Comparison of ENCODE assay signal across 24 cellular contexts in genomic region chr14:77236814-77237213, GRCh38.
DNase-seq lines count a peak whose midpoint lies in the region; ATAC-seq, FAIRE-seq and TF ChIP-seq lines count a peak whose summit lies in the region.
"Had no signal": no experiment of that assay in that cellular context is flagged by ENCODE, and none has a peak within 500 bp of the region (broad histone marks: within the 10 kb centered on the region; RNA-seq: fewer than 3 reads in every experiment).

No MANE protein-coding gene starts in this region.

- no peak overlapping the region for H3K27ac Mint-ChIP-seq in stimulated activated naive CD8-positive, alpha-beta T cell treated with anti-CD3 and anti-CD28 coated beads, Interleukin-15, amount 100 ng/mL, for 72 hours
- H3K27ac Mint-ChIP-seq: CD4-positive, CD25-positive, alpha-beta regulatory T cell; CD8-positive, alpha-beta T cell; GM23338; H9; HFFc6 had no signal

- FAIRE-seq in HTR-8/SVneo (lab: Jason Lieb, UNC) = peak; percentile 44
- FAIRE-seq: A549, G401.6, GM12892 had no signal

- no peaks in the 10 kb centered on the region for H3K27me3 ChIP-seq in RWPE2 (ENCODE audit: insufficient read depth, poor library complexity, severe bottlenecking)
- H3K27me3 ChIP-seq: BE2C had no signal

- DNase-seq in stimulated activated naive CD8-positive, alpha-beta T cell treated with anti-CD3 and anti-CD28 coated beads, Interleukin-15, amount 100 ng/mL, for 72 hours = no peak
- DNase-seq in stimulated activated naive CD8-positive, alpha-beta T cell treated with anti-CD3 and anti-CD28 coated beads, Interleukin-15, Interleukin-2, amounts not matched to agents 100 U/mL and 50 U/mL, for 24 hours = no peak
- DNase-seq in HTR-8/SVneo (ENCODE audit: insufficient read length, low spot score) = no peak
- DNase-seq in RWPE2 (ENCODE audit: low spot score) = no peak
- no peak for DNase-seq in anterior cingulate cortex (lab: John Stamatoyannopoulos, UW)
- no peak for DNase-seq in germinal center (ENCODE audit: low spot score)
- DNase-seq: 8988T; ACHN; AML-193; BE2C; Caco-2; CD4-positive, CD25-positive, alpha-beta regulatory T cell; CD8-positive, alpha-beta T cell; DMS153; DND-41; H9; HFFc6 had no signal

- no peaks in the 10 kb centered on the region for H3K9me3 ChIP-seq in RWPE2 (ENCODE audit: severe bottlenecking)
- H3K9me3 ChIP-seq: A549, BE2C, Caco-2 had no signal

- no peak overlapping the region for H3K27ac ChIP-seq in RWPE2 (ENCODE audit: poor library complexity, severe bottlenecking)
- H3K27ac ChIP-seq: A549, C4-2B had no signal

- no peaks in the 10 kb centered on the region for H3K36me3 ChIP-seq in RWPE2 (ENCODE audit: low read depth)

- H3K4me1 ChIP-seq in RWPE2 (ENCODE audit: insufficient read depth, poor library complexity, severe bottlenecking) = no peaks in the 10 kb centered on the region
- H3K4me1 ChIP-seq: A549, BE2C, Caco-2 had no signal

- H3K9me3 Mint-ChIP-seq in stimulated activated naive CD8-positive, alpha-beta T cell treated with anti-CD3 and anti-CD28 coated beads, Interleukin-15, amount 100 ng/mL, for 72 hours = no peaks in the 10 kb centered on the region
- H3K9me3 Mint-ChIP-seq: CD8-positive, alpha-beta T cell; GM23338; H9; HFFc6 had no signal

- H3K27me3 Mint-ChIP-seq in stimulated activated naive CD8-positive, alpha-beta T cell treated with anti-CD3 and anti-CD28 coated beads, Interleukin-15, amount 100 ng/mL, for 72 hours = no peaks in the 10 kb centered on the region

- H3K4me3 ChIP-seq in RWPE2 (ENCODE audit: severe bottlenecking) = no peak overlapping the region
- H3K4me3 ChIP-seq: A549, GM23338 had no signal

- TF ChIP-seq CTCF in RWPE2 (IDR thresholded peaks at IDR 0.05; ENCODE audit: poor library complexity, severe bottlenecking) = no peak

- no peaks in the 10 kb centered on the region for H3K4me1 Mint-ChIP-seq in stimulated activated naive CD8-positive, alpha-beta T cell treated with anti-CD3 and anti-CD28 coated beads, Interleukin-15, amount 100 ng/mL, for 72 hours
- H3K4me1 Mint-ChIP-seq: CD4-positive, CD25-positive, alpha-beta regulatory T cell; GM23338 had no signal

- peak; percentile 34 for ATAC-seq in stimulated activated naive CD8-positive, alpha-beta T cell treated with anti-CD3 and anti-CD28 coated beads, Interleukin-15, amount 100 ng/mL, for 72 hours
- ATAC-seq in stimulated activated naive CD8-positive, alpha-beta T cell treated with anti-CD3 and anti-CD28 coated beads, Interleukin-15, Interleukin-2, amounts not matched to agents 100 U/mL and 50 U/mL, for 24 hours = no peak
- ATAC-seq in RWPE2 (ENCODE audit: low read depth) = 0 out of 3 replicates have a peak, but pooled peaks have one; percentile 7
- no peak for ATAC-seq in HG03175 (IDR thresholded peaks at IDR 0.05; ENCODE audit: unreplicated experiment)
- ATAC-seq: A549; CD8-positive, alpha-beta T cell; GM23338; HCT116 had no signal

- no peak overlapping the region for H3K4me3 Mint-ChIP-seq in stimulated activated naive CD8-positive, alpha-beta T cell treated with anti-CD3 and anti-CD28 coated beads, Interleukin-15, amount 100 ng/mL, for 72 hours
- H3K4me3 Mint-ChIP-seq: CD4-positive, CD25-positive, alpha-beta regulatory T cell; CD8-positive, alpha-beta T cell; GM23338; H9; HFFc6 had no signal

Comparison
In these comparisons a context has a peak if more than half of its experiments do, and no peak if none do; other contexts are left out.
1. ATAC-seq: peak in stimulated activated naive CD8-positive, alpha-beta T cell treated with anti-CD3 and anti-CD28 coated beads, Interleukin-15, amount 100 ng/mL, for 72 hours (single experiment) and RWPE2 (single experiment); none in stimulated activated naive CD8-positive, alpha-beta T cell treated with anti-CD3 and anti-CD28 coated beads, Interleukin-15, Interleukin-2, amounts not matched to agents 100 U/mL and 50 U/mL, for 24 hours (single experiment) and HG03175 (single experiment).